In the genomic region with DNA sequence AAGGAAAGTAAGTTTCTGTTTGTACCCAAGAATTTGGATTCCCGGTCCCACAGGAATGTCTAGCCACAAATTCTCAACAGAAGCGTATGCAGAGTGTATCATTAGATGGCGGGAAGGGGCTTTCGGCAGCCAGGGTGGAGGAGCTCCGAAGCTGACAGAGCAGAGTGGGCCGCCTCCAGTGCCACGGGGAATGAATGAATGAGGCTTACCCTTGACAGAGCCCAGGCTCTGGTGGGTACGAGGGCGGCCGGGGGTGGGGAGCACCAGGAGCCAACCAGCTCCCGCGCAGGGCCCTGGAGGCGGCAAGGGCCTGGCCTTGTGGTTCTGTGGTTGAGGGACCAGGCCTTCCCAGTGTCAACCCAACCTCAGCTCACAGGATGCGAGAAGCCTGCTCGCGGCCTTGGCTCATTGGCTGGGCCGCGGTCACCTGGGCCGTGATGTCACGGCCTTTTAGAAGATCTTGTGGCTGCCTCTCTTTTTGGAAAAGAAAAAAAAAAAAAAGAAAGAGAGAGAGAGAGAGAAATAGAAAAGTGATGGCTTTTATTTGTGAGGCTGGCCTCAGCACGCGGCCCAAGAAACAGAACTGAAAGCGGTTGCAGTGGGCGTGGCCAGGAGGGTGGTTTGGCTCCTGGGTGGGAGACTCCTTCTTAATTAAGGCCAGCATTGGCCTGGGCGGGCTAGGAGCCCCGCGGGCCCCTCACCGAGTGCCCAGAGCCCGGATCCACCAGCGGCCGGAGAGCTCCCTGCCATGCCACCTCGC, we compare ENCODE assay signal across 10 cellular contexts. TPM values are rescaled to one million over a fixed set of nuclear protein-coding genes. Genes with fewer than 3 reads are reported as not detected.
DNase-seq lines count a peak whose midpoint lies in the region; ATAC-seq and TF ChIP-seq lines count a peak whose summit lies in the region.
"Had no signal": no experiment of that assay in that cellular context is flagged by ENCODE, and none has a peak within 500 bp of the region (broad histone marks: within the 10 kb centered on the region; RNA-seq: fewer than 3 reads in every experiment).

No MANE protein-coding gene starts in this region.

- H3K27me3 ChIP-seq in esophagus squamous epithelium, result peaks cover 0 to 81% (median 0%) of the 10 kb centered on the region in 4 donors

- H3K9me3 ChIP-seq in esophagus squamous epithelium, result no peaks in the 10 kb centered on the region

- peak in 1 of 4 donors; percentile 40 for TF ChIP-seq POLR2A in esophagus squamous epithelium (IDR thresholded peaks at IDR 0.05)

- WGBS in esophagus squamous epithelium, 2 donors, result 78 to 86% methylated on average over 14 to 19 of the region's 32 CpGs

- H3K27ac ChIP-seq in esophagus squamous epithelium, result peak overlapping the region in 2 of 4 donors; percentile 61
- H3K27ac ChIP-seq: C4-2B had no signal

- no peaks in the 10 kb centered on the region for H3K36me3 ChIP-seq in esophagus squamous epithelium

- ATAC-seq in GM19397 (IDR thresholded peaks at IDR 0.05; ENCODE audit: unreplicated experiment), result peak; percentile 85
- peak; percentile 68 for ATAC-seq in HG03460 (IDR thresholded peaks at IDR 0.05; ENCODE audit: unreplicated experiment)

- TF ChIP-seq CTCF in AG09309 (IDR thresholded peaks at IDR 0.05; ENCODE audit: control insufficient read depth, insufficient read depth, low read depth, low read length, missing control alignments), result no peak
- TF ChIP-seq CTCF in esophagus squamous epithelium (IDR thresholded peaks at IDR 0.05), result no peak
- no peak for TF ChIP-seq CTCF in foreskin fibroblast (IDR thresholded peaks at IDR 0.05; ENCODE audit: low read depth, low read length)

- peak overlapping the region; percentile 24 for H3K4me3 ChIP-seq in AG09309 (ENCODE audit: control insufficient read depth, low read depth, low read length)
- peak overlapping the region in 3 of 4 donors; percentile 11 to 38 (median 30) for H3K4me3 ChIP-seq in esophagus squamous epithelium
- no peak overlapping the region for H3K4me3 ChIP-seq in foreskin fibroblast (ENCODE audit: low read depth in 1 of 2, low read length in 2 of 2)

- peaks cover 0 to 3% (median 0%) of the 10 kb centered on the region in 3 donors for H3K4me1 ChIP-seq in esophagus squamous epithelium

- intact Hi-C loops in esophagus squamous epithelium (cut with DNase I), result no loop called here

- DNase-seq in AG09309 (ENCODE audit: low read depth) (peak; percentile 55), esophagus squamous epithelium (lab: John Stamatoyannopoulos, UW) (no peak), putamen (ENCODE audit: low spot score) (no peak), foreskin fibroblast (no peak)
- DNase-seq in activated CD4-positive, alpha-beta T cell treated with anti-CD3 and anti-CD28 coated beads, Interleukin-2, amount 50 U/mL, for 1 hour, result peak; percentile 78
- DNase-seq in stimulated activated CD8-positive, alpha-beta memory T cell treated with anti-CD3 and anti-CD28 coated beads, Interleukin-15, amount 100 ng/mL, for 4 hours (ENCODE audit: low read depth in 2 of 2), result peak; percentile 91 to 92

RNA-seq across cellular contexts. Expression of gene RUNX3, which starts 34.9 kb away (rescaled TPM):
- 1 to 10 TPM; 1.9 to 5.7 (median 3.1) TPM for total RNA-seq in esophagus squamous epithelium
- total RNA-seq: fibroblast of villous mesenchyme had no signal

Comparison
In these comparisons a context has a peak if more than half of its experiments do, and no peak if none do; other contexts are left out.
1. DNase-seq: peak in AG09309 (single experiment), activated CD4-positive, alpha-beta T cell treated with anti-CD3 and anti-CD28 coated beads, Interleukin-2, amount 50 U/mL, for 1 hour (single experiment) and stimulated activated CD8-positive, alpha-beta memory T cell treated with anti-CD3 and anti-CD28 coated beads, Interleukin-15, amount 100 ng/mL, for 4 hours (2 of 2); none in esophagus squamous epithelium (single experiment), putamen (single experiment) and foreskin fibroblast (0 of 2).
2. H3K4me3 ChIP-seq: peak in AG09309 (single experiment) and esophagus squamous epithelium (3 of 4); none in foreskin fibroblast (0 of 2).